In genomic region chr2:104787298-104788065, GRCh38 we compare ENCODE assay signal across 3 cellular contexts.
TF ChIP-seq lines count a peak whose summit lies in the region.

No MANE protein-coding gene starts in this region.

TF ChIP-seq in HepG2, 621 proteins besides CTCF, POLR2A, EP300 and RAD21:
- TF ChIP-seq PRDM4 (CRISPR knock-in tag; IDR thresholded peaks at IDR 0.05; ENCODE audit: borderline replicate concordance) = no peak
- TF ChIP-seq MAFK (conservative IDR thresholded peaks at IDR 0.05 in 1 of 2, IDR thresholded peaks at IDR 0.05 in 1 of 2; ENCODE audit: low read length in 2 of 2) = peak; percentile 85 to 94
- peak; percentile 86 for TF ChIP-seq MAFF (IDR thresholded peaks at IDR 0.05; ENCODE audit: low read depth, low read length)

TF ChIP-seq in H1, 55 proteins besides CTCF, POLR2A, EP300 and RAD21:
- TF ChIP-seq ATF3 (IDR thresholded peaks at IDR 0.05; ENCODE audit: insufficient read depth, low read depth, low read length) (no peak), MAFK (IDR thresholded peaks at IDR 0.05; ENCODE audit: low read depth, low read length) (peak; percentile 35; the same call in 1 of the 2 replicates)

TF ChIP-seq in GM12891, 5 proteins besides CTCF, POLR2A, EP300 and RAD21:
- no peak for TF ChIP-seq SPI1 (IDR thresholded peaks at IDR 0.05; ENCODE audit: low read depth, low read length)
- no peak for TF ChIP-seq PAX5 (IDR thresholded peaks at IDR 0.05; ENCODE audit: insufficient read depth, low read length, severe bottlenecking)
- TF ChIP-seq POU2F2 (IDR thresholded peaks at IDR 0.05; ENCODE audit: low read depth, low read length) = no peak
- TF ChIP-seq POLR2AphosphoS5 (IDR thresholded peaks at IDR 0.05; ENCODE audit: low read depth, low read length) = no peak
- no peak for TF ChIP-seq TAF1 (IDR thresholded peaks at IDR 0.05; ENCODE audit: low read depth, low read length)
